Comparison of ENCODE assay signal across 8 cellular contexts in genomic region chr5:177022386-177023246, GRCh38. TPM values are rescaled to one million over a fixed set of nuclear protein-coding genes. Genes with fewer than 3 reads are reported as not detected.
DNase-seq lines count a peak whose midpoint lies in the region; ATAC-seq and TF ChIP-seq lines count a peak whose summit lies in the region.

ZNF346 (plus strand) TSS chr5:177022696; CDS start chr5:177022739, 43 bp downstream.

- H3K36me3 Mint-ChIP-seq in activated naive CD4-positive, alpha-beta T cell treated with anti-CD3 and anti-CD28 coated beads, Interleukin-2, amount 50 U/mL, for 24 hours: peaks cover 5% of the 10 kb centered on the region

- no peaks in the 10 kb centered on the region for H3K27me3 Mint-ChIP-seq in activated naive CD4-positive, alpha-beta T cell treated with anti-CD3 and anti-CD28 coated beads, Interleukin-2, amount 50 U/mL, for 24 hours

- H3K4me1 Mint-ChIP-seq in activated naive CD4-positive, alpha-beta T cell treated with anti-CD3 and anti-CD28 coated beads, Interleukin-2, amount 50 U/mL, for 24 hours: peaks cover 46% of the 10 kb centered on the region

- H3K27ac ChIP-seq in temporal lobe (ENCODE audit: low read depth, low read length): peak within 1 kb of the TSS; percentile 76

- TF ChIP-seq CTCF in GM10266 (IDR thresholded peaks at IDR 0.05; ENCODE audit: control insufficient read depth, insufficient read depth, low read depth, missing control alignments) (peak; percentile 60), omental fat pad (IDR thresholded peaks at IDR 0.05) (no peak)

- peak; percentile 96 for DNase-seq in GM10266 (ENCODE audit: extremely low spot score)
- peak; percentile 87 for DNase-seq in NCI-H1092 treated with DMSO at 0.1 percent for 48 hours (lab: John Stamatoyannopoulos, UW)
- peak; percentile 94 for DNase-seq in glomerular visceral epithelial cell (ENCODE audit: extremely low spot score)
- peak; percentile 87 for DNase-seq in omental fat pad (ENCODE audit: low spot score)

- ATAC-seq in HG02588 (IDR thresholded peaks at IDR 0.05; ENCODE audit: unreplicated experiment) (peak; percentile 85), SK-N-SH treated with all-trans-retinoic acid at 6 μM for 48 hours (peak; percentile 98), omental fat pad (ENCODE audit: low FRiP score) (peak; percentile 90)

- peak within 1 kb of the TSS; percentile 96 for H3K27ac Mint-ChIP-seq in activated naive CD4-positive, alpha-beta T cell treated with anti-CD3 and anti-CD28 coated beads, Interleukin-2, amount 50 U/mL, for 24 hours

- no peaks in the 10 kb centered on the region for H3K9me3 Mint-ChIP-seq in activated naive CD4-positive, alpha-beta T cell treated with anti-CD3 and anti-CD28 coated beads, Interleukin-2, amount 50 U/mL, for 24 hours

- peak within 1 kb of the TSS; percentile 95 for H3K4me3 Mint-ChIP-seq in activated naive CD4-positive, alpha-beta T cell treated with anti-CD3 and anti-CD28 coated beads, Interleukin-2, amount 50 U/mL, for 24 hours

TF ChIP-seq in SK-N-SH treated with all-trans-retinoic acid at 6 μM for 48 hours, 23 proteins besides CTCF, POLR2A, EP300 and RAD21:
- TF ChIP-seq SNAI2 (CRISPR knock-in tag; IDR thresholded peaks at IDR 0.05) (no peak), ARNTL (CRISPR knock-in tag; IDR thresholded peaks at IDR 0.05; ENCODE audit: borderline replicate concordance, low read depth) (no peak), ZFP3 (CRISPR knock-in tag; IDR thresholded peaks at IDR 0.05) (no peak), POU6F1 (CRISPR knock-in tag; IDR thresholded peaks at IDR 0.05; ENCODE audit: borderline replicate concordance, low read depth) (no peak), CSRNP3 (CRISPR knock-in tag; IDR thresholded peaks at IDR 0.05) (no peak), GLIS3 (CRISPR knock-in tag; IDR thresholded peaks at IDR 0.05) (no peak), PPARA (CRISPR knock-in tag; IDR thresholded peaks at IDR 0.05; ENCODE audit: borderline replicate concordance) (no peak), CREB5 (CRISPR knock-in tag; IDR thresholded peaks at IDR 0.05; ENCODE audit: low read depth) (no peak), TSHZ2 (CRISPR knock-in tag; IDR thresholded peaks at IDR 0.05) (no peak), CSDC2 (CRISPR knock-in tag; IDR thresholded peaks at IDR 0.05) (no peak), BACH2 (CRISPR knock-in tag; IDR thresholded peaks at IDR 0.05; ENCODE audit: borderline replicate concordance) (no peak), ZFP30 (CRISPR knock-in tag; IDR thresholded peaks at IDR 0.05) (no peak)

RNA-seq across cellular contexts. Expression of gene ZNF346, which starts in this region (rescaled TPM):
- total RNA-seq in omental fat pad (10 to 100 TPM in 3 of 4 donors, 1 to 10 TPM in 1; 8.3 to 17.7 (median 13.3) TPM), temporal lobe (26.6 TPM)

Comparison
In these comparisons a context has a peak if more than half of its experiments do, and no peak if none do; other contexts are left out.
1. Peak in every context shown above with its lines: DNase-seq, ATAC-seq and H3K27ac ChIP-seq.